Comparison of ENCODE assay signal across 10 cellular contexts in the genomic region with DNA sequence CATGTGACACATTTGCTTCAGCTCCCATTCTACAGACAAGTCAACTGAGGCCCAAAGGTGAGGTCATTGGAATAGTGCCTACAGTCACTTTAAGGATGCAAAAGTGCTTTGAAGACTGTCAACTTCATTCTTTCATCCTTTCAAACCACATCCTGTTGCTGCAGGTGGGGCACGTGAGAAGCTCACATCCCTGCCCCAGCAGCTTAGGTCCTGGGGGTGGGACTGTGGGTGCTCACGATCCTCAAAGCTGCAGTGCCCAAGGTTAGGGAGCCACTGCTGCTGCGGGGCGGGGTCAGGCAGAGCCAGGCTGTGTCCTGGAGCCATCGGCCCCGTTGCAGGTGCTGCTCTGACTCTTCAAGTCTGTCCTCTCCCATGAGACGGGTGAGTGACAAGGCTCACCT. TPM values are rescaled to one million over a fixed set of nuclear protein-coding genes. Genes with fewer than 3 reads are reported as not detected.
DNase-seq lines count a peak whose midpoint lies in the region; ATAC-seq, FAIRE-seq and TF ChIP-seq lines count a peak whose summit lies in the region.
"Had no signal": no experiment of that assay in that cellular context is flagged by ENCODE, and none has a peak within 500 bp of the region (broad histone marks: within the 10 kb centered on the region; RNA-seq: fewer than 3 reads in every experiment).

No MANE protein-coding gene starts in this region.

- no peak overlapping the region for H3K4me3 Mint-ChIP-seq in activated B cell treated with CpG ODN at 0.5 μM for 24 hours
- peak overlapping the region; percentile 82 for H3K4me3 Mint-ChIP-seq in activated naive CD4-positive, alpha-beta T cell treated with anti-CD3 and anti-CD28 coated beads for 36 hours

- H3K27ac Mint-ChIP-seq in activated B cell treated with CpG ODN at 0.5 μM for 24 hours = no peak overlapping the region
- H3K27ac Mint-ChIP-seq in activated naive CD4-positive, alpha-beta T cell treated with anti-CD3 and anti-CD28 coated beads for 36 hours = peak overlapping the region; percentile 69

- intact Hi-C loops in activated B cell treated with CpG ODN at 0.5 μM for 24 hours (cut with micrococcal nuclease) = no loop called here
- intact Hi-C loops in activated naive CD4-positive, alpha-beta T cell treated with anti-CD3 and anti-CD28 coated beads for 36 hours (cut with micrococcal nuclease) = loop anchor here (1.0 to 5.0 kb wide), 5 partner anchors 22 to 251 kb away; no protein-coding TSS in a partner anchor

- POLR2A ChIA-PET in activated B cell treated with CpG ODN at 0.5 μM for 24 hours (lab: Charles Lee) = interaction anchor here (0.6 kb wide), 1 partner anchor 82 kb away, joined by 3 read pairs; no protein-coding TSS in a partner anchor

- CTCF ChIA-PET in activated B cell treated with CpG ODN at 0.5 μM for 24 hours (lab: Charles Lee) = no interaction called here
- CTCF ChIA-PET in activated naive CD4-positive, alpha-beta T cell treated with anti-CD3 and anti-CD28 coated beads for 36 hours (lab: Charles Lee) = interaction anchor here (1.3 to 2.8 kb wide), 2 partner anchors 62 to 93 kb away, joined by 4 to 12 read pairs; no protein-coding TSS in a partner anchor

- H3K36me3 Mint-ChIP-seq in activated B cell treated with CpG ODN at 0.5 μM for 24 hours (ENCODE audit: low read depth) = no peaks in the 10 kb centered on the region
- no peaks in the 10 kb centered on the region for H3K36me3 Mint-ChIP-seq in activated naive CD4-positive, alpha-beta T cell treated with anti-CD3 and anti-CD28 coated beads for 36 hours (ENCODE audit: low read depth)

- in situ Hi-C loops in GM13976 (cut with MboI; ENCODE audit: low sequenced_read_pairs, unreplicated experiment) = no loop called here

- ATAC-seq in activated B cell treated with CpG ODN at 0.5 μM for 24 hours (ENCODE audit: low read depth) (peak; percentile 14), GM18873 (IDR thresholded peaks at IDR 0.05; ENCODE audit: low FRiP score, unreplicated experiment) (no peak), GM18909 (IDR thresholded peaks at IDR 0.05; ENCODE audit: poor library complexity, unreplicated experiment) (no peak)

- FAIRE-seq in GM12891 (lab: Jason Lieb, UNC) = peak; percentile 90

- peak; percentile 56 for DNase-seq in GM12891 (ENCODE audit: insufficient read length, low spot score)
- no peak for DNase-seq in activated B cell treated with CpG ODN at 0.5 μM for 24 hours
- peak; percentile 83 for DNase-seq in activated naive CD4-positive, alpha-beta T cell treated with anti-CD3 and anti-CD28 coated beads for 36 hours
- DNase-seq in stimulated activated CD4-positive, alpha-beta T cell treated with anti-CD3 and anti-CD28 coated beads, Interleukin-15, amount 100 ng/mL, for 48 hours (ENCODE audit: low read depth in 2 of 2) = peak; percentile 36 to 46
- DNase-seq in NCI-H1417 (lab: John Stamatoyannopoulos, UW) = no peak
- DNase-seq in GM13976 (ENCODE audit: low spot score) = no peak
- DNase-seq: Caco-2, NCI-H524 treated with DMSO at 0.1 percent for 48 hours had no signal

- H3K4me1 Mint-ChIP-seq in activated B cell treated with CpG ODN at 0.5 μM for 24 hours = peaks cover 15% of the 10 kb centered on the region
- peaks cover 49% of the 10 kb centered on the region for H3K4me1 Mint-ChIP-seq in activated naive CD4-positive, alpha-beta T cell treated with anti-CD3 and anti-CD28 coated beads for 36 hours (ENCODE audit: low read depth)

- H3K9me3 Mint-ChIP-seq in activated B cell treated with CpG ODN at 0.5 μM for 24 hours = peaks cover 6% of the 10 kb centered on the region
- H3K9me3 Mint-ChIP-seq in activated naive CD4-positive, alpha-beta T cell treated with anti-CD3 and anti-CD28 coated beads for 36 hours = peaks cover 9% of the 10 kb centered on the region

- TF ChIP-seq CTCF in activated B cell treated with CpG ODN at 0.5 μM for 24 hours (IDR thresholded peaks at IDR 0.05) (no peak), GM13976 (IDR thresholded peaks at IDR 0.05; ENCODE audit: borderline replicate concordance, control extremely low read depth, extremely low read depth, insufficient read depth, missing control alignments) (no peak)

- peaks cover 37% of the 10 kb centered on the region for H3K27me3 Mint-ChIP-seq in activated B cell treated with CpG ODN at 0.5 μM for 24 hours
- no peaks in the 10 kb centered on the region for H3K27me3 Mint-ChIP-seq in activated naive CD4-positive, alpha-beta T cell treated with anti-CD3 and anti-CD28 coated beads for 36 hours (ENCODE audit: low read depth)

- no peak for TF ChIP-seq POLR2A in GM12891 (IDR thresholded peaks at IDR 0.05; ENCODE audit: low read depth, low read length)

TF ChIP-seq in GM12891, 5 proteins besides CTCF, POLR2A, EP300 and RAD21:
- no peak for TF ChIP-seq POLR2AphosphoS5 (IDR thresholded peaks at IDR 0.05; ENCODE audit: low read depth, low read length)
- TF ChIP-seq SPI1 (IDR thresholded peaks at IDR 0.05; ENCODE audit: low read depth, low read length) = no peak
- TF ChIP-seq TAF1 (IDR thresholded peaks at IDR 0.05; ENCODE audit: low read depth, low read length) = no peak
- TF ChIP-seq POU2F2 (IDR thresholded peaks at IDR 0.05; ENCODE audit: low read depth, low read length) = no peak
- TF ChIP-seq PAX5 (IDR thresholded peaks at IDR 0.05; ENCODE audit: insufficient read depth, low read length, severe bottlenecking) = no peak

RNA-seq across cellular contexts. Expression of a gene that starts 57.9 kb away (rescaled TPM):
- polyA plus RNA-seq in GM12891 (2012; ENCODE audit: low read depth, missing spikeins) = 0.19 TPM
- total RNA-seq in activated B cell treated with CpG ODN at 0.5 μM for 24 hours = 1.9 and 2.1 TPM in 2 replicates
- total RNA-seq in activated naive CD4-positive, alpha-beta T cell treated with anti-CD3 and anti-CD28 coated beads for 36 hours = 1 to 10 TPM; 1.1 to 1.6 TPM

Comparison
In these comparisons a context has a peak if more than half of its experiments do, and no peak if none do; other contexts are left out.
1. DNase-seq: peak in GM12891 (single experiment), activated naive CD4-positive, alpha-beta T cell treated with anti-CD3 and anti-CD28 coated beads for 36 hours (single experiment) and stimulated activated CD4-positive, alpha-beta T cell treated with anti-CD3 and anti-CD28 coated beads, Interleukin-15, amount 100 ng/mL, for 48 hours (2 of 2); none in activated B cell treated with CpG ODN at 0.5 μM for 24 hours (single experiment), NCI-H1417 (0 of 3) and GM13976 (single experiment).